8 cellular contexts compared by ENCODE assay signal in genomic region chr17:35374766-35375344, GRCh38. TPM values are rescaled to one million over a fixed set of nuclear protein-coding genes. Genes with fewer than 3 reads are reported as not detected.
DNase-seq lines count a peak whose midpoint lies in the region; ATAC-seq and TF ChIP-seq lines count a peak whose summit lies in the region.

No MANE protein-coding gene starts in this region.

- peak overlapping the region; percentile 97 for H3K27ac Mint-ChIP-seq in stimulated activated naive CD8-positive, alpha-beta T cell treated with anti-CD3 and anti-CD28 coated beads, Interleukin-15, Interleukin-2, amounts not matched to agents 100 ng/mL and 50 ng/mL, for 24 hours

- H3K4me1 Mint-ChIP-seq in stimulated activated naive CD8-positive, alpha-beta T cell treated with anti-CD3 and anti-CD28 coated beads, Interleukin-15, Interleukin-2, amounts not matched to agents 100 ng/mL and 50 ng/mL, for 24 hours (ENCODE audit: low read depth), result peaks cover 47% of the 10 kb centered on the region

- H3K36me3 Mint-ChIP-seq in stimulated activated naive CD8-positive, alpha-beta T cell treated with anti-CD3 and anti-CD28 coated beads, Interleukin-15, Interleukin-2, amounts not matched to agents 100 ng/mL and 50 ng/mL, for 24 hours (ENCODE audit: low read depth), result peaks cover 23% of the 10 kb centered on the region

- H3K27ac ChIP-seq in aorta (ENCODE audit: low read depth in 1 of 2, low read length in 2 of 2), result peak overlapping the region in 1 of 2 donors; percentile 99

- no peak for DNase-seq in stimulated activated naive CD8-positive, alpha-beta T cell treated with anti-CD3 and anti-CD28 coated beads, Interleukin-15, Interleukin-2, amounts not matched to agents 100 U/mL and 50 U/mL, for 24 hours
- DNase-seq in astrocyte of the cerebellum (ENCODE audit: low read depth) (no peak), aorta (no peak), HuH-7 (ENCODE audit: low spot score) (no peak), KG1 (lab: John Stamatoyannopoulos, UW) (no peak)
- DNase-seq in NK-92 treated with Interleukin-12 subunit alpha and Interleukin-12 subunit beta, amount 100 ng/mL, for 24 hours (lab: John Stamatoyannopoulos, UW), result no peak

- 11 to 19% methylated on average over 3 of the region's 3 CpGs for WGBS in aorta, 2 donors

- no peak for TF ChIP-seq CTCF in astrocyte of the cerebellum (IDR thresholded peaks at IDR 0.05; ENCODE audit: low read depth, low read length, missing control alignments)

- no peaks in the 10 kb centered on the region for H3K27me3 Mint-ChIP-seq in stimulated activated naive CD8-positive, alpha-beta T cell treated with anti-CD3 and anti-CD28 coated beads, Interleukin-15, Interleukin-2, amounts not matched to agents 100 ng/mL and 50 ng/mL, for 24 hours

- intact Hi-C loops in aorta (cut with DNase I), result loop anchor here in 1 of 2 donors (2.0 to 5.0 kb wide), 2 partner anchors 60 to 432 kb away; partner anchors contain the start of gene TAF15

- no peaks in the 10 kb centered on the region for H3K36me3 ChIP-seq in aorta (ENCODE audit: control insufficient read depth in 1 of 2, insufficient read depth in 2 of 2, low read length in 1 of 2)

- peaks cover 11% of the 10 kb centered on the region for H3K9me3 Mint-ChIP-seq in stimulated activated naive CD8-positive, alpha-beta T cell treated with anti-CD3 and anti-CD28 coated beads, Interleukin-15, Interleukin-2, amounts not matched to agents 100 ng/mL and 50 ng/mL, for 24 hours

- in situ Hi-C loops in astrocyte of the cerebellum (cut with HindIII; ENCODE audit: low sequenced_read_pairs), result no loop called here

- H3K27me3 ChIP-seq in mononuclear cell (ENCODE audit: insufficient read depth, low read length) (no peaks in the 10 kb centered on the region), aorta (ENCODE audit: control insufficient read depth in 1 of 2, insufficient read depth in 2 of 2, low read length in 1 of 2) (no peaks in the 10 kb centered on the region)

- H3K4me3 ChIP-seq in astrocyte of the cerebellum (ENCODE audit: low read depth, low read length) (peak overlapping the region; percentile 41), mononuclear cell (ENCODE audit: low read length) (peak overlapping the region; percentile 53), aorta (ENCODE audit: low read length in 2 of 2) (peak overlapping the region; percentile 92 to 99)

- ATAC-seq in stimulated activated naive CD8-positive, alpha-beta T cell treated with anti-CD3 and anti-CD28 coated beads, Interleukin-15, Interleukin-2, amounts not matched to agents 100 U/mL and 50 U/mL, for 24 hours, result no peak
- no peak for ATAC-seq in aorta (ENCODE audit: low FRiP score)

- H3K9me3 ChIP-seq in mononuclear cell (ENCODE audit: low read depth, low read length), result no peaks in the 10 kb centered on the region
- no peaks in the 10 kb centered on the region for H3K9me3 ChIP-seq in aorta (ENCODE audit: control insufficient read depth, low read length)

- peak overlapping the region; percentile 90 for H3K4me3 Mint-ChIP-seq in stimulated activated naive CD8-positive, alpha-beta T cell treated with anti-CD3 and anti-CD28 coated beads, Interleukin-15, Interleukin-2, amounts not matched to agents 100 ng/mL and 50 ng/mL, for 24 hours

- H3K4me1 ChIP-seq in mononuclear cell (ENCODE audit: insufficient read depth, low read length) (peaks cover 48% of the 10 kb centered on the region), aorta (ENCODE audit: control insufficient read depth in 1 of 2, insufficient read depth in 2 of 2, low read length in 2 of 2) (no peaks in the 10 kb centered on the region)

RNA-seq across cellular contexts. Expression of gene SLFN11, which starts 1.4 kb away (rescaled TPM):
- 20.7 TPM for total RNA-seq in mononuclear cell
- 10 to 100 TPM; 49.0 to 93.3 TPM for total RNA-seq in aorta
- 10 to 100 TPM in 1 of 2 donors, 1 to 10 TPM in 1; 6.5 to 20.1 TPM for polyA plus RNA-seq in aorta

RNA-seq across cellular contexts. Expression of gene SLFN12, which starts 57.4 kb away (rescaled TPM):
- 5.9 TPM for total RNA-seq in mononuclear cell
- total RNA-seq in aorta, result 10 to 100 TPM; 19.5 to 20.8 TPM
- 1 to 10 TPM; 3.1 to 8.7 TPM for polyA plus RNA-seq in aorta

Comparison
In these comparisons a context has a peak if more than half of its experiments do, and no peak if none do; other contexts are left out.
1. H3K4me3 ChIP-seq: peak in every context shown above with its lines; median percentile 96 in aorta; 53 in mononuclear cell; 41 in astrocyte of the cerebellum.